Comparison of ENCODE assay signal across 12 cellular contexts in genomic region chr1:41618066-41618825, GRCh38.
DNase-seq lines count a peak whose midpoint lies in the region; ATAC-seq and TF ChIP-seq lines count a peak whose summit lies in the region.
"Had no signal": no experiment of that assay in that cellular context is flagged by ENCODE, and none has a peak within 500 bp of the region (broad histone marks: within the 10 kb centered on the region; RNA-seq: fewer than 3 reads in every experiment).

No MANE protein-coding gene starts in this region.

- no peaks in the 10 kb centered on the region for H3K9me3 Mint-ChIP-seq in activated T-helper 2 cell treated with anti-CD3 and anti-CD28 coated beads, Interferon-gamma antibody, Interleukin-2, Interleukin-4, amounts not matched to agents 10 μg/mL and 5 μg/mL and 100 μg/mL, durations not matched to agents 14 hours and 24 hours and 36 hours
- H3K9me3 Mint-ChIP-seq: mesothelial cell of epicardium, WTC11 had no signal

- DNase-seq in AML-193 (lab: John Stamatoyannopoulos, UW), result peak; percentile 35 to 49
- DNase-seq in activated T-helper 2 cell treated with anti-CD3 and anti-CD28 coated beads, Interferon-gamma antibody, Interleukin-2, Interleukin-4, amounts not matched to agents 10 μg/mL and 5 μg/mL and 100 μg/mL, durations not matched to agents 14 hours and 24 hours and 36 hours (ENCODE audit: low spot score), result peak; percentile 5
- DNase-seq in foreskin fibroblast, result peak; percentile 62 to 78
- DNase-seq in nucleus accumbens (lab: John Stamatoyannopoulos, UW), result peak; percentile 29 to 95 (median 85)
- no peak for DNase-seq in RPMI8226
- DNase-seq in SIG-M5 (lab: John Stamatoyannopoulos, UW), result no peak
- DNase-seq: NCI-H510A had no signal

- H3K4me3 Mint-ChIP-seq in activated T-helper 2 cell treated with anti-CD3 and anti-CD28 coated beads, Interferon-gamma antibody, Interleukin-2, Interleukin-4, amounts not matched to agents 10 μg/mL and 5 μg/mL and 100 μg/mL, durations not matched to agents 14 hours and 24 hours and 36 hours (ENCODE audit: low read depth), result no peak overlapping the region
- H3K4me3 Mint-ChIP-seq: mesothelial cell of epicardium, WTC11 had no signal

- H3K27me3 Mint-ChIP-seq in activated T-helper 2 cell treated with anti-CD3 and anti-CD28 coated beads, Interferon-gamma antibody, Interleukin-2, Interleukin-4, amounts not matched to agents 10 μg/mL and 5 μg/mL and 100 μg/mL, durations not matched to agents 14 hours and 24 hours and 36 hours (ENCODE audit: low read depth), result no peaks in the 10 kb centered on the region

- ATAC-seq in GM18517 (IDR thresholded peaks at IDR 0.05; ENCODE audit: unreplicated experiment) (no peak), HG02623 (IDR thresholded peaks at IDR 0.05; ENCODE audit: unreplicated experiment) (no peak)
- ATAC-seq: WTC11 had no signal

- peaks cover 39% of the 10 kb centered on the region for H3K4me1 Mint-ChIP-seq in activated T-helper 2 cell treated with anti-CD3 and anti-CD28 coated beads, Interferon-gamma antibody, Interleukin-2, Interleukin-4, amounts not matched to agents 10 μg/mL and 5 μg/mL and 100 μg/mL, durations not matched to agents 14 hours and 24 hours and 36 hours (ENCODE audit: low read depth)

- H3K27ac Mint-ChIP-seq in activated T-helper 2 cell treated with anti-CD3 and anti-CD28 coated beads, Interferon-gamma antibody, Interleukin-2, Interleukin-4, amounts not matched to agents 10 μg/mL and 5 μg/mL and 100 μg/mL, durations not matched to agents 14 hours and 24 hours and 36 hours, result no peak overlapping the region
- H3K27ac Mint-ChIP-seq: mesothelial cell of epicardium, WTC11 had no signal

- H3K36me3 Mint-ChIP-seq in activated T-helper 2 cell treated with anti-CD3 and anti-CD28 coated beads, Interferon-gamma antibody, Interleukin-2, Interleukin-4, amounts not matched to agents 10 μg/mL and 5 μg/mL and 100 μg/mL, durations not matched to agents 14 hours and 24 hours and 36 hours (ENCODE audit: low read depth), result peaks cover 71% of the 10 kb centered on the region
- H3K36me3 Mint-ChIP-seq: mesothelial cell of epicardium, WTC11 had no signal

- TF ChIP-seq CTCF in foreskin fibroblast (IDR thresholded peaks at IDR 0.05; ENCODE audit: low read depth, low read length), result no peak

- intact Hi-C loops in activated T-helper 2 cell treated with anti-CD3 and anti-CD28 coated beads, Interferon-gamma antibody, Interleukin-2, Interleukin-4, amounts not matched to agents 10 μg/mL and 5 μg/mL and 100 μg/mL, durations not matched to agents 14 hours and 24 hours and 36 hours (cut with micrococcal nuclease), result no loop called here

- no peak overlapping the region for H3K4me3 ChIP-seq in foreskin fibroblast (ENCODE audit: low read depth in 1 of 2, low read length in 2 of 2)
- H3K4me3 ChIP-seq: BLaER1 treated with 17β-estradiol and CSF1 and Interleukin-3, amounts not matched to agents 10 nM and 100 nM had no signal

Comparison
In these comparisons a context has a peak if more than half of its experiments do, and no peak if none do; other contexts are left out.
1. DNase-seq: peak in AML-193 (2 of 2), activated T-helper 2 cell treated with anti-CD3 and anti-CD28 coated beads, Interferon-gamma antibody, Interleukin-2, Interleukin-4, amounts not matched to agents 10 μg/mL and 5 μg/mL and 100 μg/mL, durations not matched to agents 14 hours and 24 hours and 36 hours (single experiment), foreskin fibroblast (2 of 2) and nucleus accumbens (56 of 56); none in RPMI8226 (single experiment) and SIG-M5 (single experiment).